ENCODE assay signal across 2 cellular contexts in genomic region chr22:36086170-36086490, GRCh38.
TF ChIP-seq lines count a peak whose summit lies in the region.

No MANE protein-coding gene starts in this region.

TF ChIP-seq in Ishikawa, 13 proteins besides CTCF, POLR2A, EP300 and RAD21:
- TF ChIP-seq TEAD4 (IDR thresholded peaks at IDR 0.05) (peak; percentile 85), TCF12 (IDR thresholded peaks at IDR 0.05; ENCODE audit: low read depth) (no peak), REST (IDR thresholded peaks at IDR 0.05; ENCODE audit: low read depth) (no peak), CREB1 (IDR thresholded peaks at IDR 0.05; ENCODE audit: low read depth) (no peak), NFIC (IDR thresholded peaks at IDR 0.05) (no peak), CEBPB (IDR thresholded peaks at IDR 0.05) (no peak), TAF1 (IDR thresholded peaks at IDR 0.05; ENCODE audit: low read depth) (no peak)

TF ChIP-seq in K562, 482 proteins besides CTCF, POLR2A, EP300 and RAD21:
- TF ChIP-seq DPF2 (IDR thresholded peaks at IDR 0.05): no peak
- TF ChIP-seq KLF1 (tag; IDR thresholded peaks at IDR 0.05): 0 out of 2 replicates have a peak, but pooled peaks have one; percentile 31
- TF ChIP-seq PATZ1 (CRISPR knock-in tag; IDR thresholded peaks at IDR 0.05; ENCODE audit: borderline replicate concordance): no peak
- TF ChIP-seq TEAD2 (tag; IDR thresholded peaks at IDR 0.05): peak; percentile 60; the same call in 1 of the 2 replicates
- no peak for TF ChIP-seq CBFA2T3 (IDR thresholded peaks at IDR 0.05)
- peak in 1 of 2 experiments; percentile 73; a peak in 1 of 4 replicates for TF ChIP-seq TEAD1 (CRISPR knock-in tag; IDR thresholded peaks at IDR 0.05)
- no peak for TF ChIP-seq ZBTB11 (CRISPR knock-in tag; IDR thresholded peaks at IDR 0.05)
- TF ChIP-seq NCOA1 (IDR thresholded peaks at IDR 0.05; ENCODE audit: low read depth): no peak
- peak; percentile 53 for TF ChIP-seq TEAD4 (IDR thresholded peaks at IDR 0.05; ENCODE audit: low read length)
- TF ChIP-seq TEAD4 (CRISPR knock-in tag; IDR thresholded peaks at IDR 0.05; ENCODE audit: borderline replicate concordance): no peak
